10 cellular contexts compared by ENCODE assay signal in the genomic region with DNA sequence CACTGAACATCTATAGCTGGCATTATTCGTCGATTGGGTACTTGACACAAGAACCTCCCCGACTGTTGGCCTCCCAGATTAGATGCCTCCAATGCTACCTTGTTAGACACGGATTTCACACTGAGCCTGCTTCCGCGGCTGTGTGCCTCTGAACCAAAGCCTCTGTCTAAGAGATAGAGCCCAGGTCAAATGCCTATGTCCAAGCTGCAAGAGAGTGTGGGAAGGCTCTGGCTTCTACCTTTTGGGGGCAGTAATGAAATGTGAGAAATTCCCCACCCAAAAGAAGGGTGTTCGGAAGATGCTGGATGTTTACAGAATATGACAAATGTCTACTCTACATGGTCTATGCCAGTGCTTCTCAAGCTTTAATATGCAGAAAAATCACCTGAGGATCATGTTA. TPM values are rescaled to one million over a fixed set of nuclear protein-coding genes. Genes with fewer than 3 reads are reported as not detected.
A peak's percentile ranks its signal among the peaks of the same experiment; 100 is the strongest.
DNase-seq lines count a peak whose midpoint lies in the region; ATAC-seq and TF ChIP-seq lines count a peak whose summit lies in the region.
"Had no signal": no experiment of that assay in that cellular context is flagged by ENCODE, and none has a peak within 500 bp of the region (broad histone marks: within the 10 kb centered on the region; RNA-seq: fewer than 3 reads in every experiment).

No MANE protein-coding gene starts in this region.

- peak overlapping the region; percentile 7; the same call in 1 of the 2 replicates for H3K4me2 ChIP-seq in KMS-11

- intact Hi-C loops in activated CD8-positive, alpha-beta T cell treated with anti-CD3 and anti-CD28 coated beads for 36 hours (cut with micrococcal nuclease), result no loop called here

- no peaks in the 10 kb centered on the region; the same call in 1 of the 2 replicates for H3K27me3 ChIP-seq in KMS-11 (ENCODE audit: insufficient read depth, low read depth)

- TF ChIP-seq CTCF in KMS-11 (conservative IDR thresholded peaks at IDR 0.05; ENCODE audit: low read depth, low read length), result peak; percentile 31; the same call in 1 of the 2 replicates
- peak; percentile 13 for TF ChIP-seq CTCF in activated CD8-positive, alpha-beta T cell treated with anti-CD3 and anti-CD28 coated beads for 36 hours (IDR thresholded peaks at IDR 0.05)

- no peak for ATAC-seq in activated CD8-positive, alpha-beta T cell treated with anti-CD3 and anti-CD28 coated beads for 36 hours
- ATAC-seq in HG02798 (IDR thresholded peaks at IDR 0.05; ENCODE audit: poor library complexity, unreplicated experiment), result no peak
- no peak for ATAC-seq in GM18511 (IDR thresholded peaks at IDR 0.05; ENCODE audit: unreplicated experiment)

- peaks cover 11% of the 10 kb centered on the region for H3K36me3 Mint-ChIP-seq in activated CD8-positive, alpha-beta T cell treated with anti-CD3 and anti-CD28 coated beads for 36 hours (ENCODE audit: low read depth)

- no peaks in the 10 kb centered on the region for H4K20me1 ChIP-seq in KMS-11 (ENCODE audit: insufficient read depth)

- peaks cover 37% of the 10 kb centered on the region for H3K4me1 ChIP-seq in KMS-11 (ENCODE audit: low read depth, poor library complexity, severe bottlenecking)

- no peak overlapping the region for H3K4me3 ChIP-seq in KMS-11 (IDR thresholded peaks at IDR 0.05; ENCODE audit: insufficient read depth, low read depth, low read length)

- DNase-seq in ELR (ENCODE audit: low read depth) (peak; percentile 64), myocyte (ENCODE audit: low read depth) (peak; percentile 21), C1 segment of cervical spinal cord (lab: John Stamatoyannopoulos, UW) (no peak), LoVo (ENCODE audit: low spot score) (no peak)
- peak; percentile 24 for DNase-seq in activated CD8-positive, alpha-beta T cell treated with anti-CD3 and anti-CD28 coated beads for 36 hours

- H3K4me3 Mint-ChIP-seq in activated CD8-positive, alpha-beta T cell treated with anti-CD3 and anti-CD28 coated beads for 36 hours, result peak overlapping the region; percentile 0
- H3K4me3 Mint-ChIP-seq: dendritic cell treated with granulocyte-macrophage colony-stimulating factor and Interleukin-4, amounts not matched to agents 40 ng/mL and 50 ng/mL, for 4 days; memory B cell had no signal

- no peak overlapping the region for H3K27ac ChIP-seq in KMS-11

- H3K9ac ChIP-seq in KMS-11, result no peak overlapping the region

- CTCF ChIA-PET in activated CD8-positive, alpha-beta T cell treated with anti-CD3 and anti-CD28 coated beads for 36 hours (lab: Charles Lee), result interaction anchor here (1.0 to 3.9 kb wide), 5 partner anchors 8 to 327 kb away, joined by 3 to 21 read pairs (median 3); a partner anchor contains a TSS

- no peak overlapping the region for H2AFZ ChIP-seq in KMS-11 (ENCODE audit: low read depth)

- POLR2A ChIA-PET in activated CD8-positive, alpha-beta T cell treated with anti-CD3 and anti-CD28 coated beads for 36 hours (lab: Charles Lee), result interaction anchor here (0.5 to 1.3 kb wide), 2 partner anchors 128 to 247 kb away, joined by 3 read pairs; no protein-coding TSS in a partner anchor

- peaks cover 23% of the 10 kb centered on the region for H3K79me2 ChIP-seq in KMS-11 (ENCODE audit: insufficient read depth, low read depth)

- H3K36me3 ChIP-seq in KMS-11 (ENCODE audit: insufficient read depth), result no peaks in the 10 kb centered on the region

- no peak overlapping the region for H3K27ac Mint-ChIP-seq in activated CD8-positive, alpha-beta T cell treated with anti-CD3 and anti-CD28 coated beads for 36 hours
- H3K27ac Mint-ChIP-seq: dendritic cell treated with granulocyte-macrophage colony-stimulating factor and Interleukin-4, amounts not matched to agents 40 ng/mL and 50 ng/mL, for 4 days; memory B cell had no signal

- H3K27me3 Mint-ChIP-seq in activated CD8-positive, alpha-beta T cell treated with anti-CD3 and anti-CD28 coated beads for 36 hours, result no peaks in the 10 kb centered on the region
- H3K27me3 Mint-ChIP-seq: memory B cell had no signal

- peaks cover 48% of the 10 kb centered on the region for H3K4me1 Mint-ChIP-seq in activated CD8-positive, alpha-beta T cell treated with anti-CD3 and anti-CD28 coated beads for 36 hours (ENCODE audit: low read depth)

- H3K9me3 Mint-ChIP-seq in activated CD8-positive, alpha-beta T cell treated with anti-CD3 and anti-CD28 coated beads for 36 hours, result no peaks in the 10 kb centered on the region
- H3K9me3 Mint-ChIP-seq: dendritic cell treated with granulocyte-macrophage colony-stimulating factor and Interleukin-4, amounts not matched to agents 40 ng/mL and 50 ng/mL, for 4 days; memory B cell had no signal

RNA-seq across cellular contexts. Expression of a gene that starts 2.0 kb away (rescaled TPM):
- total RNA-seq in activated CD8-positive, alpha-beta T cell treated with anti-CD3 and anti-CD28 coated beads for 36 hours, result 10 to 100 TPM; 17.2 to 19.0 TPM
- total RNA-seq in myocyte, result 5.9 and 11.7 TPM in 2 replicates
- 8.2 TPM for polyA plus RNA-seq in myocyte (2012)

RNA-seq across cellular contexts. Expression of a gene that starts 2.3 kb away (rescaled TPM):
- 10 to 100 TPM; 21.3 to 22.0 TPM for total RNA-seq in activated CD8-positive, alpha-beta T cell treated with anti-CD3 and anti-CD28 coated beads for 36 hours
- total RNA-seq in myocyte, result 10.4 and 11.4 TPM in 2 replicates
- 18.3 TPM for polyA plus RNA-seq in myocyte (2012)

RNA-seq across cellular contexts. Expression of a gene that starts 26.9 kb away (rescaled TPM):
- 10 to 100 TPM; 20.9 to 22.8 TPM for total RNA-seq in activated CD8-positive, alpha-beta T cell treated with anti-CD3 and anti-CD28 coated beads for 36 hours
- 0.99 and 3.0 TPM in 2 replicates for total RNA-seq in myocyte
- polyA plus RNA-seq in myocyte (2012), result 0.18 TPM

Comparison
In these comparisons a context has a peak if more than half of its experiments do, and no peak if none do; other contexts are left out.
1. DNase-seq: peak in ELR (single experiment), activated CD8-positive, alpha-beta T cell treated with anti-CD3 and anti-CD28 coated beads for 36 hours (single experiment) and myocyte (single experiment); none in C1 segment of cervical spinal cord (0 of 14) and LoVo (single experiment).